9 cellular contexts compared by ENCODE assay signal in genomic region chr3:71478568-71478967, GRCh38.
A peak's percentile ranks its signal among the peaks of the same experiment; 100 is the strongest.
DNase-seq lines count a peak whose midpoint lies in the region; ATAC-seq and TF ChIP-seq lines count a peak whose summit lies in the region.
"Had no signal": no experiment of that assay in that cellular context is flagged by ENCODE, and none has a peak within 500 bp of the region (broad histone marks: within the 10 kb centered on the region; RNA-seq: fewer than 3 reads in every experiment).

No MANE protein-coding gene starts in this region.

- no peak for TF ChIP-seq CTCF in fibroblast of mammary gland (conservative IDR thresholded peaks at IDR 0.05; ENCODE audit: control insufficient read depth, insufficient read depth, low read depth, low read length)

- DNase-seq in RPMI7951 (ENCODE audit: low read depth), result peak; percentile 35
- DNase-seq in activated T-cell treated with anti-CD3 and anti-CD28 coated beads for 24 hours (ENCODE audit: low read depth), result peak; percentile 68
- peak; percentile 27 for DNase-seq in fibroblast of mammary gland (ENCODE audit: low read depth)
- peak; percentile 50 for DNase-seq in stimulated activated CD8-positive, alpha-beta memory T cell treated with anti-CD3 and anti-CD28 coated beads, Interleukin-12 subunit alpha, Interleukin-12 subunit beta, amount 100 ng/mL, for 1 hour (ENCODE audit: low read depth)
- no peak for DNase-seq in right cardiac atrium
- no peak for DNase-seq in amniotic stem cell (lab: John Stamatoyannopoulos, UW)
- DNase-seq: foreskin fibroblast had no signal

- intact Hi-C loops in right cardiac atrium (cut with DNase I), result no loop called here

- WGBS in right cardiac atrium, result 89% methylated on average over 2 of the region's 2 CpGs

- no peak overlapping the region for H3K27ac ChIP-seq in right cardiac atrium (ENCODE audit: low read length)

- ATAC-seq in right cardiac atrium, result no peak
- no peak for ATAC-seq in GM18502 (IDR thresholded peaks at IDR 0.05; ENCODE audit: poor library complexity, unreplicated experiment)
- ATAC-seq in GM21390 (IDR thresholded peaks at IDR 0.05; ENCODE audit: unreplicated experiment), result no peak

- no peaks in the 10 kb centered on the region for H3K4me1 ChIP-seq in right cardiac atrium (ENCODE audit: control insufficient read depth, insufficient read depth, low read length)

- H3K9me3 ChIP-seq in right cardiac atrium (ENCODE audit: control insufficient read depth, low read length), result no peaks in the 10 kb centered on the region

- H3K4me3 ChIP-seq in fibroblast of mammary gland (ENCODE audit: control insufficient read depth, low read depth, low read length) (no peak overlapping the region), right cardiac atrium (ENCODE audit: low read length) (no peak overlapping the region)

- no peaks in the 10 kb centered on the region for H3K27me3 ChIP-seq in right cardiac atrium (ENCODE audit: control insufficient read depth, insufficient read depth)

Comparison
In these comparisons a context has a peak if more than half of its experiments do, and no peak if none do; other contexts are left out.
1. DNase-seq: peak in RPMI7951 (single experiment), activated T-cell treated with anti-CD3 and anti-CD28 coated beads for 24 hours (single experiment), fibroblast of mammary gland (single experiment) and stimulated activated CD8-positive, alpha-beta memory T cell treated with anti-CD3 and anti-CD28 coated beads, Interleukin-12 subunit alpha, Interleukin-12 subunit beta, amount 100 ng/mL, for 1 hour (single experiment); none in right cardiac atrium (0 of 3) and amniotic stem cell (single experiment).